26 cellular contexts compared by ENCODE assay signal in the genomic region with DNA sequence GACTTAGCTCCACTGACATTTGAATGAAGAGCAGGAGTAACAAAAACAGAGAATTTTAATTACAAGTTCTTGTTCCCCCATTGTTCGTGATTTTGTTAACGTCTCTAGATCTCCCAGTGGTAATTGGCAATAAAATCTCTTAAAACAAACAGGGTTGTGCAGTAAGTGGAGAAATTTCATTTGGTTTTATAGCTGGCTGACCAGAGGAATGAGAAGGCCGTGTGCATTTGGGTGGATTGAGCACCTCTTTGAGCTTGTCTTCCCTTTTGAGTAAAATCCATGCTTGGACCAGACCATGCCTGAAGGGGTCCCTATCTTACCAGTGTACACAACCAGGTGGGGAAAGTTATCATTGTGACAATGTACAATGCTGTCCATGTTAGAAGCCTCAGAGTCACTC.
"Had no signal": no experiment of that assay in that cellular context is flagged by ENCODE, and none has a peak within 500 bp of the region (broad histone marks: within the 10 kb centered on the region; RNA-seq: fewer than 3 reads in every experiment).

No MANE protein-coding gene starts in this region.

- H3K27ac Mint-ChIP-seq: activated CD4-positive, alpha-beta memory T cell treated with anti-CD3 and anti-CD28 coated beads for 36 hours; activated naive CD4-positive, alpha-beta T cell treated with anti-CD3 and anti-CD28 coated beads for 36 hours; activated naive CD8-positive, alpha-beta T cell treated with anti-CD3 and anti-CD28 coated beads, Interleukin-2, amount 10 ng/mL, durations not matched to agents 7 days and 5 days; activated T-helper 1 cell treated with anti-CD3 and anti-CD28 coated beads, Interleukin-12 subunit alpha, Interleukin-12 subunit beta, Interleukin-2, Interleukin-4 antibody, amounts not matched to agents 30 ng/mL and 10 ng/mL and 1 ng/mL, durations not matched to agents 14 hours and 24 hours and 36 hours; effector memory CD8-positive, alpha-beta T cell; stimulated activated naive CD8-positive, alpha-beta T cell treated with anti-CD3 and anti-CD28 coated beads, Interleukin-15, amount 100 ng/mL, for 72 hours had no signal

- H3K4me3 Mint-ChIP-seq: activated CD4-positive, alpha-beta memory T cell treated with anti-CD3 and anti-CD28 coated beads for 36 hours; activated naive CD4-positive, alpha-beta T cell treated with anti-CD3 and anti-CD28 coated beads for 36 hours; activated naive CD8-positive, alpha-beta T cell treated with anti-CD3 and anti-CD28 coated beads, Interleukin-2, amount 10 ng/mL, durations not matched to agents 7 days and 5 days; activated T-helper 1 cell treated with anti-CD3 and anti-CD28 coated beads, Interleukin-12 subunit alpha, Interleukin-12 subunit beta, Interleukin-2, Interleukin-4 antibody, amounts not matched to agents 30 ng/mL and 10 ng/mL and 1 ng/mL, durations not matched to agents 14 hours and 24 hours and 36 hours; effector memory CD8-positive, alpha-beta T cell; natural killer cell treated with Interleukin-12 subunit alpha and Interleukin-12 subunit beta and Interleukin-15 and Interleukin-18, amount 100 ng/mL, for 72 hours; stimulated activated naive CD8-positive, alpha-beta T cell treated with anti-CD3 and anti-CD28 coated beads, Interleukin-15, amount 100 ng/mL, for 72 hours had no signal

- H3K36me3 Mint-ChIP-seq: natural killer cell treated with Interleukin-12 subunit alpha and Interleukin-12 subunit beta and Interleukin-15 and Interleukin-18, amount 100 ng/mL, for 72 hours had no signal

- DNase-seq: activated CD4-positive, alpha-beta memory T cell treated with anti-CD3 and anti-CD28 coated beads for 36 hours; activated CD4-positive, alpha-beta T cell treated with anti-CD3 and anti-CD28 coated beads for 48 hours; activated CD8-positive, alpha-beta memory T cell treated with anti-CD3 and anti-CD28 coated beads, Interleukin-2, amount 50 U/mL, for 4 hours; activated effector memory CD4-positive, alpha-beta T cell treated with anti-CD3 and anti-CD28 coated beads, Interleukin-2, amount 50 U/mL, for 16 hours; activated naive CD4-positive, alpha-beta T cell treated with anti-CD3 and anti-CD28 coated beads for 36 hours; activated naive CD8-positive, alpha-beta T cell treated with anti-CD3 and anti-CD28 coated beads, Interleukin-2, amount 10 ng/mL, durations not matched to agents 7 days and 5 days; activated T-cell treated with anti-CD3 and anti-CD28 coated beads, Interleukin-2, amount 50 U/mL, for 1 hour; amniotic stem cell; brain microvascular endothelial cell; effector memory CD8-positive, alpha-beta T cell; head of caudate nucleus; hippocampal formation; left ventricle myocardium inferior; mucosa of descending colon; right lobe of liver; stimulated activated CD4-positive, alpha-beta T cell treated with anti-CD3 and anti-CD28 coated beads, Interleukin-12 subunit alpha, Interleukin-12 subunit beta, amount 100 ng/mL, for 4 hours; stimulated activated CD4-positive, alpha-beta T cell treated with anti-CD3 and anti-CD28 coated beads, Interleukin-4, amount 100 ng/mL, for 1 hour; stimulated activated naive CD8-positive, alpha-beta T cell treated with anti-CD3 and anti-CD28 coated beads, Interleukin-15, amount 100 ng/mL, for 72 hours; tibial artery had no signal

- H3K36me3 ChIP-seq: brain microvascular endothelial cell, gastroesophageal sphincter, left ventricle myocardium inferior, right lobe of liver, tibial artery had no signal

- H3K9me3 ChIP-seq: gastroesophageal sphincter, left ventricle myocardium inferior, mucosa of descending colon, right lobe of liver, tibial artery had no signal

- H3K4me3 ChIP-seq: coronary artery, gastroesophageal sphincter, left ventricle myocardium inferior, lung, mucosa of descending colon, right lobe of liver, skin epidermis, tibial artery had no signal

- ATAC-seq: activated CD4-positive, CD25-positive, alpha-beta regulatory T cell treated with anti-CD3 and anti-CD28 coated beads, Interleukin-2, amount 50 U/mL, for 24 hours; effector memory CD8-positive, alpha-beta T cell; gastroesophageal sphincter; mucosa of descending colon; natural killer cell treated with Interleukin-12 subunit alpha and Interleukin-12 subunit beta and Interleukin-15 and Interleukin-18, amount 100 ng/mL, for 72 hours; right lobe of liver; stimulated activated naive CD8-positive, alpha-beta T cell treated with anti-CD3 and anti-CD28 coated beads, Interleukin-15, amount 100 ng/mL, for 72 hours had no signal

- H3K9me3 Mint-ChIP-seq: effector memory CD8-positive, alpha-beta T cell; natural killer cell treated with Interleukin-12 subunit alpha and Interleukin-12 subunit beta and Interleukin-15 and Interleukin-18, amount 100 ng/mL, for 72 hours; stimulated activated naive CD8-positive, alpha-beta T cell treated with anti-CD3 and anti-CD28 coated beads, Interleukin-15, amount 100 ng/mL, for 72 hours had no signal

- H3K27me3 ChIP-seq: brain microvascular endothelial cell, gastroesophageal sphincter, right lobe of liver, tibial artery had no signal

- H3K27me3 Mint-ChIP-seq: activated CD4-positive, alpha-beta memory T cell treated with anti-CD3 and anti-CD28 coated beads for 36 hours; activated naive CD8-positive, alpha-beta T cell treated with anti-CD3 and anti-CD28 coated beads, Interleukin-2, amount 10 ng/mL, durations not matched to agents 7 days and 5 days; effector memory CD8-positive, alpha-beta T cell; natural killer cell treated with Interleukin-12 subunit alpha and Interleukin-12 subunit beta and Interleukin-15 and Interleukin-18, amount 100 ng/mL, for 72 hours; stimulated activated naive CD8-positive, alpha-beta T cell treated with anti-CD3 and anti-CD28 coated beads, Interleukin-15, amount 100 ng/mL, for 72 hours had no signal

- H3K4me1 ChIP-seq: gastroesophageal sphincter had no signal

- H3K27ac ChIP-seq: brain microvascular endothelial cell, coronary artery, gastroesophageal sphincter, left ventricle myocardium inferior, right lobe of liver, skin epidermis, tibial artery had no signal
